Comparison of ENCODE assay signal across 15 cellular contexts in genomic region chr9:35759795-35760194, GRCh38. TPM values are rescaled to one million over a fixed set of nuclear protein-coding genes. Genes with fewer than 3 reads are reported as not detected.
"Had no signal": no experiment of that assay in that cellular context is flagged by ENCODE, and none has a peak within 500 bp of the region (broad histone marks: within the 10 kb centered on the region; RNA-seq: fewer than 3 reads in every experiment).

No MANE protein-coding gene starts in this region.

- H3K27ac Mint-ChIP-seq: activated CD4-positive, alpha-beta T cell treated with anti-CD3 and anti-CD28 coated beads, Interleukin-2, amount 10 ng/mL, durations not matched to agents 24 days and 14 days; activated naive CD4-positive, alpha-beta T cell treated with anti-CD3 and anti-CD28 coated beads, Interleukin-2, amount 10 ng/mL, durations not matched to agents 7 days and 5 days; activated T-helper 2 cell treated with anti-CD3 and anti-CD28 coated beads, Interferon-gamma antibody, Interleukin-2, Interleukin-4, amounts not matched to agents 10 μg/mL and 5 μg/mL and 100 μg/mL, durations not matched to agents 14 hours and 24 hours and 36 hours; stimulated activated effector memory CD8-positive, alpha-beta T cell treated with anti-CD3 and anti-CD28 coated beads, Interleukin-12 subunit alpha, Interleukin-12 subunit beta, amount 100 ng/mL, for 72 hours; WTC11 had no signal

- ATAC-seq: body of pancreas; stimulated activated effector memory CD8-positive, alpha-beta T cell treated with anti-CD3 and anti-CD28 coated beads, Interleukin-12 subunit alpha, Interleukin-12 subunit beta, amount 100 ng/mL, for 72 hours; WTC11 had no signal

- H3K27me3 Mint-ChIP-seq: activated CD4-positive, alpha-beta T cell treated with anti-CD3 and anti-CD28 coated beads, Interleukin-2, amount 10 ng/mL, durations not matched to agents 24 days and 14 days; central memory CD8-positive, alpha-beta T cell had no signal

- H3K4me3 ChIP-seq: body of pancreas, esophagus muscularis mucosa, smooth muscle cell had no signal

- H3K27me3 ChIP-seq: body of pancreas, esophagus muscularis mucosa had no signal

- H3K4me2 ChIP-seq: smooth muscle cell had no signal

- H3K9me3 ChIP-seq: body of pancreas, esophagus muscularis mucosa had no signal

- H3K4me3 Mint-ChIP-seq: activated CD4-positive, alpha-beta T cell treated with anti-CD3 and anti-CD28 coated beads, Interleukin-2, amount 10 ng/mL, durations not matched to agents 24 days and 14 days; activated naive CD4-positive, alpha-beta T cell treated with anti-CD3 and anti-CD28 coated beads, Interleukin-2, amount 10 ng/mL, durations not matched to agents 7 days and 5 days; central memory CD8-positive, alpha-beta T cell; stimulated activated effector memory CD8-positive, alpha-beta T cell treated with anti-CD3 and anti-CD28 coated beads, Interleukin-12 subunit alpha, Interleukin-12 subunit beta, amount 100 ng/mL, for 72 hours; WTC11 had no signal

- H3K9me3 Mint-ChIP-seq: activated CD4-positive, alpha-beta T cell treated with anti-CD3 and anti-CD28 coated beads, Interleukin-2, amount 10 ng/mL, durations not matched to agents 24 days and 14 days; activated naive CD4-positive, alpha-beta T cell treated with anti-CD3 and anti-CD28 coated beads, Interleukin-2, amount 10 ng/mL, durations not matched to agents 7 days and 5 days; activated T-helper 2 cell treated with anti-CD3 and anti-CD28 coated beads, Interferon-gamma antibody, Interleukin-2, Interleukin-4, amounts not matched to agents 10 μg/mL and 5 μg/mL and 100 μg/mL, durations not matched to agents 14 hours and 24 hours and 36 hours; central memory CD8-positive, alpha-beta T cell; stimulated activated effector memory CD8-positive, alpha-beta T cell treated with anti-CD3 and anti-CD28 coated beads, Interleukin-12 subunit alpha, Interleukin-12 subunit beta, amount 100 ng/mL, for 72 hours; WTC11 had no signal

- DNase-seq: activated CD4-positive, alpha-beta T cell treated with anti-CD3 and anti-CD28 coated beads, Interleukin-2, amount 10 ng/mL, durations not matched to agents 24 days and 14 days; activated naive CD4-positive, alpha-beta T cell treated with anti-CD3 and anti-CD28 coated beads, Interleukin-2, amount 10 ng/mL, durations not matched to agents 7 days and 5 days; body of pancreas; glutamatergic neuron; right cardiac atrium; trophoblast cell had no signal

RNA-seq across cellular contexts. Expression of gene MSMP, which starts 5.7 kb away (rescaled TPM):
- total RNA-seq: activated CD4-positive, alpha-beta T cell treated with anti-CD3 and anti-CD28 coated beads, Interleukin-2, amount 10 ng/mL, durations not matched to agents 24 days and 14 days; body of pancreas; fibroblast of villous mesenchyme; mesenteric fat pad; right cardiac atrium; smooth muscle cell; T-helper 1 cell treated with Interleukin-12 subunit alpha and Interleukin-12 subunit beta and Interleukin-4 antibody, amounts not matched to agents 30 ng/mL and 1 ng/mL, for 36 hours had no signal
- polyA plus RNA-seq: smooth muscle cell had no signal
